Comparison of ENCODE assay signal across 25 cellular contexts in genomic region chrX:71191253-71191652, GRCh38. TPM values are rescaled to one million over a fixed set of nuclear protein-coding genes. Genes with fewer than 3 reads are reported as not detected.
DNase-seq lines count a peak whose midpoint lies in the region; ATAC-seq lines count a peak whose summit lies in the region.
"Had no signal": no experiment of that assay in that cellular context is flagged by ENCODE, and none has a peak within 500 bp of the region (broad histone marks: within the 10 kb centered on the region; RNA-seq: fewer than 3 reads in every experiment).

No MANE protein-coding gene starts in this region.

- H3K36me3 ChIP-seq in HUES64 (ENCODE audit: insufficient read depth, low read length) = no peaks in the 10 kb centered on the region
- H3K36me3 ChIP-seq: BE2C, neutrophil had no signal

- H3K27me3 ChIP-seq in HUES64 (ENCODE audit: insufficient read depth, low read length) = no peaks in the 10 kb centered on the region
- H3K27me3 ChIP-seq: BE2C, neutrophil had no signal

- POLR2A ChIA-PET in naive thymus-derived CD8-positive, alpha-beta T cell (lab: Charles Lee) = interaction anchor here (1.0 kb wide), 2 partner anchors 9 to 133 kb away, joined by 3 to 4 read pairs; no protein-coding TSS in a partner anchor

- ATAC-seq in activated CD8-positive, alpha-beta memory T cell treated with anti-CD3 and anti-CD28 coated beads, Interleukin-2, amount 10 ng/mL, durations not matched to agents 7 days and 5 days = no peak
- no peak for ATAC-seq in naive thymus-derived CD8-positive, alpha-beta T cell
- ATAC-seq in HG03159 (IDR thresholded peaks at IDR 0.05; ENCODE audit: unreplicated experiment) (no peak), GM21786 (IDR thresholded peaks at IDR 0.05; ENCODE audit: unreplicated experiment) (no peak)
- ATAC-seq: left cardiac atrium had no signal

- peak overlapping the region; percentile 83; the same call in 1 of the 2 replicates for H3K27ac ChIP-seq in HUES64 (ENCODE audit: low read depth, low read length)
- H3K27ac ChIP-seq: neutrophil had no signal

- H3K9ac ChIP-seq in HUES64 (ENCODE audit: low read depth, low read length) = no peak overlapping the region

- H3K4me1 Mint-ChIP-seq in activated CD8-positive, alpha-beta memory T cell treated with anti-CD3 and anti-CD28 coated beads, Interleukin-2, amount 10 ng/mL, durations not matched to agents 7 days and 5 days = peaks cover 20% of the 10 kb centered on the region
- peaks cover 20% of the 10 kb centered on the region for H3K4me1 Mint-ChIP-seq in activated naive CD8-positive, alpha-beta T cell treated with anti-CD3 and anti-CD28 coated beads for 36 hours
- H3K4me1 Mint-ChIP-seq in naive thymus-derived CD8-positive, alpha-beta T cell = peaks cover 10 to 33% (median 25%) of the 10 kb centered on the region in 4 donors

- H3K27me3 Mint-ChIP-seq in activated CD8-positive, alpha-beta memory T cell treated with anti-CD3 and anti-CD28 coated beads, Interleukin-2, amount 10 ng/mL, durations not matched to agents 7 days and 5 days = no peaks in the 10 kb centered on the region
- no peaks in the 10 kb centered on the region for H3K27me3 Mint-ChIP-seq in activated naive CD8-positive, alpha-beta T cell treated with anti-CD3 and anti-CD28 coated beads for 36 hours
- no peaks in the 10 kb centered on the region for H3K27me3 Mint-ChIP-seq in naive thymus-derived CD8-positive, alpha-beta T cell

- H3K4me3 ChIP-seq in HUES64 (ENCODE audit: low read length) = no peak overlapping the region

- no peak overlapping the region for H3K4me3 Mint-ChIP-seq in activated CD8-positive, alpha-beta memory T cell treated with anti-CD3 and anti-CD28 coated beads, Interleukin-2, amount 10 ng/mL, durations not matched to agents 7 days and 5 days
- no peak overlapping the region for H3K4me3 Mint-ChIP-seq in activated naive CD8-positive, alpha-beta T cell treated with anti-CD3 and anti-CD28 coated beads for 36 hours
- H3K4me3 Mint-ChIP-seq in naive thymus-derived CD8-positive, alpha-beta T cell = peak overlapping the region in 1 of 10 donors; percentile 16

- CTCF ChIA-PET in activated CD8-positive, alpha-beta memory T cell treated with anti-CD3 and anti-CD28 coated beads, Interleukin-2, amount 10 ng/mL, durations not matched to agents 7 days and 5 days (lab: Charles Lee) = interaction anchor here (1.0 kb wide), 1 partner anchor 9 kb away, joined by 3 read pairs; no protein-coding TSS in a partner anchor

- no peaks in the 10 kb centered on the region for H3K9me3 Mint-ChIP-seq in activated CD8-positive, alpha-beta memory T cell treated with anti-CD3 and anti-CD28 coated beads, Interleukin-2, amount 10 ng/mL, durations not matched to agents 7 days and 5 days (ENCODE audit: low read depth)
- peaks cover 2% of the 10 kb centered on the region for H3K9me3 Mint-ChIP-seq in activated naive CD8-positive, alpha-beta T cell treated with anti-CD3 and anti-CD28 coated beads for 36 hours
- no peaks in the 10 kb centered on the region for H3K9me3 Mint-ChIP-seq in naive thymus-derived CD8-positive, alpha-beta T cell

- no peaks in the 10 kb centered on the region for H3K9me3 ChIP-seq in HUES64 (ENCODE audit: insufficient read depth, low read depth, low read length)
- H3K9me3 ChIP-seq: BE2C, neutrophil had no signal

- peaks cover 18% of the 10 kb centered on the region for H3K36me3 Mint-ChIP-seq in activated CD8-positive, alpha-beta memory T cell treated with anti-CD3 and anti-CD28 coated beads, Interleukin-2, amount 10 ng/mL, durations not matched to agents 7 days and 5 days
- peaks cover 9% of the 10 kb centered on the region for H3K36me3 Mint-ChIP-seq in activated naive CD8-positive, alpha-beta T cell treated with anti-CD3 and anti-CD28 coated beads for 36 hours
- peaks cover 0 to 8% (median 0%) of the 10 kb centered on the region in 3 donors for H3K36me3 Mint-ChIP-seq in naive thymus-derived CD8-positive, alpha-beta T cell

- DNase-seq in activated CD8-positive, alpha-beta memory T cell treated with anti-CD3 and anti-CD28 coated beads, Interleukin-2, amount 10 ng/mL, durations not matched to agents 7 days and 5 days = no peak
- no peak for DNase-seq in activated CD8-positive, alpha-beta memory T cell treated with anti-CD3 and anti-CD28 coated beads, Interleukin-2, amount 50 U/mL, for 4 hours
- DNase-seq in activated naive CD8-positive, alpha-beta T cell treated with anti-CD3 and anti-CD28 coated beads for 36 hours = no peak
- DNase-seq in naive thymus-derived CD8-positive, alpha-beta T cell = no peak
- no peak for DNase-seq in NCI-H345 (lab: John Stamatoyannopoulos, UW)
- DNase-seq: anterior cingulate cortex; BE2C; DMS 273 treated with DMSO at 0.1 percent for 48 hours; effector CD8-positive, alpha-beta T cell; GF-D8; H7; IMR-90; left cardiac atrium; NCI-H187; NCI-H2227 treated with DMSO at 0.1 percent for 48 hours; small intestine; stimulated activated CD4-positive, alpha-beta T cell treated with anti-CD3 and anti-CD28 coated beads, Interleukin-2, amount 100 ng/mL, for 48 hours had no signal

- peaks cover 10% of the 10 kb centered on the region for H3K4me1 ChIP-seq in HUES64 (ENCODE audit: insufficient read depth, low read length)
- H3K4me1 ChIP-seq: BE2C had no signal

- peak overlapping the region; percentile 63 for H3K27ac Mint-ChIP-seq in activated CD8-positive, alpha-beta memory T cell treated with anti-CD3 and anti-CD28 coated beads, Interleukin-2, amount 10 ng/mL, durations not matched to agents 7 days and 5 days
- peak overlapping the region; percentile 75 for H3K27ac Mint-ChIP-seq in activated naive CD8-positive, alpha-beta T cell treated with anti-CD3 and anti-CD28 coated beads for 36 hours
- peak overlapping the region in 6 of 10 donors; percentile 0 to 72 (median 52) for H3K27ac Mint-ChIP-seq in naive thymus-derived CD8-positive, alpha-beta T cell

RNA-seq across cellular contexts. Expression of gene GJB1, which starts 31.8 kb away (rescaled TPM):
- total RNA-seq in activated CD8-positive, alpha-beta memory T cell treated with anti-CD3 and anti-CD28 coated beads, Interleukin-2, amount 10 ng/mL, durations not matched to agents 7 days and 5 days = not detected
- polyA plus RNA-seq in HUES64 (2013, experiment 1 of 2) = 0.30 TPM
- 0.32 TPM for polyA plus RNA-seq in HUES64 (2013, experiment 2 of 2)
- total RNA-seq in activated naive CD8-positive, alpha-beta T cell treated with anti-CD3 and anti-CD28 coated beads for 36 hours = not detected
- total RNA-seq in naive thymus-derived CD8-positive, alpha-beta T cell = not detected
- not detected for polyA plus RNA-seq in naive thymus-derived CD8-positive, alpha-beta T cell
- total RNA-seq: glomerular endothelial cell, IMR-90, left cardiac atrium, pulmonary artery endothelial cell, RPMI7951, subcutaneous adipose tissue had no signal
- polyA plus RNA-seq: IMR-90 had no signal

RNA-seq across cellular contexts. Expression of gene NLGN3, which starts 46.6 kb away (rescaled TPM):
- total RNA-seq in activated CD8-positive, alpha-beta memory T cell treated with anti-CD3 and anti-CD28 coated beads, Interleukin-2, amount 10 ng/mL, durations not matched to agents 7 days and 5 days = 1 to 10 TPM in 1 of 2 experiments, under 1 TPM in 1; 0.87 to 1.3 TPM
- polyA plus RNA-seq in HUES64 (2013, experiment 1 of 2) = 11.4 TPM
- 11.5 TPM for polyA plus RNA-seq in HUES64 (2013, experiment 2 of 2)
- total RNA-seq in activated naive CD8-positive, alpha-beta T cell treated with anti-CD3 and anti-CD28 coated beads for 36 hours = under 1 TPM; 0.41 to 0.58 TPM
- 1 to 10 TPM; 2.7 to 3.1 TPM for total RNA-seq in naive thymus-derived CD8-positive, alpha-beta T cell
- polyA plus RNA-seq in naive thymus-derived CD8-positive, alpha-beta T cell = under 1 TPM; 0.06 to 0.25 (median 0.14) TPM
